ENCODE assay signal across 8 cellular contexts in genomic region chr2:96760986-96761832, GRCh38. TPM values are rescaled to one million over a fixed set of nuclear protein-coding genes. Genes with fewer than 3 reads are reported as not detected.
DNase-seq lines count a peak whose midpoint lies in the region; ATAC-seq and TF ChIP-seq lines count a peak whose summit lies in the region.

No MANE protein-coding gene starts in this region.

- intact Hi-C loops in PC-9 (cut with micrococcal nuclease; ENCODE audit: unreplicated experiment) = loop anchor here (1.0 to 10.0 kb wide), 3 partner anchors 21 to 426 kb away; partner anchors contain the start of genes KANSL3, LMAN2L and NCAPH
- intact Hi-C loops in upper lobe of right lung (cut with DNase I) = no loop called here

- peak overlapping the region; percentile 94 for H2AFZ ChIP-seq in PC-9

- H4K8ac ChIP-seq in mesendoderm (ENCODE audit: low read depth, low read length) = no peak overlapping the region

- no peaks in the 10 kb centered on the region for H3K9me2 ChIP-seq in PC-9 (ENCODE audit: insufficient read depth)

- H3K36me3 ChIP-seq in HEK293 (ENCODE audit: control insufficient read depth in 2 of 2, insufficient read depth in 1 of 2, low read length in 2 of 2) (no peaks in the 10 kb centered on the region; a peak in 1 of 3 replicates), PC-9 (ENCODE audit: low read depth) (no peaks in the 10 kb centered on the region), mesendoderm (ENCODE audit: control insufficient read depth, insufficient read depth, low read length) (no peaks in the 10 kb centered on the region), upper lobe of right lung (no peaks in the 10 kb centered on the region)

- WGBS in mesendoderm (ENCODE audit: extremely low coverage, insufficient coverage, low lambda C conversion rate) = no CpG with 5 or more reads among the region's 59 CpGs

- no peak overlapping the region for H3K23ac ChIP-seq in mesendoderm (ENCODE audit: low read length)

- H3K56ac ChIP-seq in mesendoderm (ENCODE audit: low read length) = peak overlapping the region; percentile 87

- no peaks in the 10 kb centered on the region for H3K9me3 ChIP-seq in HEK293 (ENCODE audit: control insufficient read depth, insufficient read depth, low read depth, low read length)
- no peaks in the 10 kb centered on the region for H3K9me3 ChIP-seq in PC-9 (ENCODE audit: insufficient read depth, low read depth)
- no peaks in the 10 kb centered on the region for H3K9me3 ChIP-seq in upper lobe of right lung

- H3K4me3 ChIP-seq in HEK293 (ENCODE audit: low read depth, low read length) (peak overlapping the region; percentile 73), PC-9 (peak overlapping the region; percentile 87), choroid plexus epithelial cell (ENCODE audit: low read depth, low read length) (peak overlapping the region; percentile 75), mesendoderm (ENCODE audit: low read length) (peak overlapping the region; percentile 56), upper lobe of right lung (peak overlapping the region; percentile 76)

- H2BK15ac ChIP-seq in mesendoderm (replicated peaks; ENCODE audit: low read depth) = no peak overlapping the region

- TF ChIP-seq CTCF in HEK293 (tag by site-specific recombination; IDR thresholded peaks at IDR 0.05) = peak; percentile 67
- TF ChIP-seq CTCF in PC-9 (conservative IDR thresholded peaks at IDR 0.05) = peak; percentile 68
- TF ChIP-seq CTCF in choroid plexus epithelial cell (conservative IDR thresholded peaks at IDR 0.05; ENCODE audit: low read depth, low read length) = peak; percentile 16
- peak; percentile 44 for TF ChIP-seq CTCF in upper lobe of right lung (IDR thresholded peaks at IDR 0.05)

- peaks cover 11% of the 10 kb centered on the region for H3K79me1 ChIP-seq in mesendoderm (ENCODE audit: low read length)

- H3K4ac ChIP-seq in mesendoderm (ENCODE audit: low read depth, low read length) = no peak overlapping the region

- DNase-seq in NCI-H345 (lab: John Stamatoyannopoulos, UW) = peak; percentile 56
- DNase-seq in NCI-H345 treated with DMSO at 0.1 percent for 48 hours (lab: John Stamatoyannopoulos, UW; ENCODE audit: unreplicated experiment) = no peak
- DNase-seq in PC-9 = peak in 1 of 2 experiments; percentile 49
- DNase-seq in choroid plexus epithelial cell (ENCODE audit: low read depth) = no peak
- DNase-seq in mesendoderm = peak; percentile 26
- DNase-seq in upper lobe of right lung = peak; percentile 77
- no peak for DNase-seq in activated effector memory CD4-positive, alpha-beta T cell treated with anti-CD3 and anti-CD28 coated beads, Interleukin-2, amount 50 U/mL, for 16 hours

- H2BK120ac ChIP-seq in mesendoderm (ENCODE audit: low read depth, low read length) = no peak overlapping the region

- CTCF ChIA-PET in HEK293 (lab: Yijun Ruan, JAX) = interaction anchor here (0.6 to 6.8 kb wide), 14 partner anchors 9 to 419 kb away, joined by 3 to 48 read pairs (median 3); no protein-coding TSS in a partner anchor
- CTCF ChIA-PET in PC-9 (lab: Charles Lee) = interaction anchor here (1.2 kb wide), 2 partner anchors 13 to 144 kb away, joined by 4 to 5 read pairs; no protein-coding TSS in a partner anchor

- H3K9ac ChIP-seq in mesendoderm (ENCODE audit: low read length) = peak overlapping the region; percentile 69

- no TSS peak for BruUV-seq in PC-9 (replicated peaks; lab: Mats Ljungman, UMichigan)

- H3K4me1 ChIP-seq in HEK293 (ENCODE audit: control insufficient read depth, insufficient read depth, low read length) = peaks cover 14% of the 10 kb centered on the region
- H3K4me1 ChIP-seq in PC-9 (replicated peaks; ENCODE audit: insufficient read depth) = peaks cover 49% of the 10 kb centered on the region
- peaks cover 18% of the 10 kb centered on the region for H3K4me1 ChIP-seq in mesendoderm (ENCODE audit: control insufficient read depth, low read depth, low read length)
- peaks cover 42% of the 10 kb centered on the region for H3K4me1 ChIP-seq in upper lobe of right lung

- H3K27ac ChIP-seq in HEK293 (ENCODE audit: extremely low read depth, low read depth, low read length) (peak overlapping the region; percentile 75), PC-9 (no peak overlapping the region; the same call in 1 of the 2 replicates), mesendoderm (ENCODE audit: low read depth, low read length) (no peak overlapping the region), upper lobe of right lung (peak overlapping the region; percentile 77)

- H3K27me3 ChIP-seq in PC-9 (ENCODE audit: insufficient read depth, low read depth) (no peaks in the 10 kb centered on the region), mesendoderm (ENCODE audit: insufficient read depth, low read length, poor library complexity) (no peaks in the 10 kb centered on the region), upper lobe of right lung (no peaks in the 10 kb centered on the region)

- H2BK5ac ChIP-seq in mesendoderm (ENCODE audit: low read length) = no peak overlapping the region

- H3K79me2 ChIP-seq in PC-9 (ENCODE audit: low read depth) (peaks cover 53% of the 10 kb centered on the region), mesendoderm (ENCODE audit: control insufficient read depth, insufficient read depth, low read length) (no peaks in the 10 kb centered on the region)

- peak; percentile 23 for ATAC-seq in upper lobe of right lung

- H3K18ac ChIP-seq in mesendoderm (ENCODE audit: low read length) = no peak overlapping the region

- POLR2A ChIA-PET in HEK293 (lab: Yijun Ruan, JAX) = interaction anchor here (0.8 to 2.0 kb wide), 11 partner anchors 20 to 204 kb away, joined by 3 to 6 read pairs (median 3); partner anchors contain the start of genes ANKRD39, CNNM3 and KANSL3
- POLR2A ChIA-PET in PC-9 (lab: Charles Lee; ENCODE audit: unreplicated experiment) = interaction anchor here (0.5 to 1.0 kb wide), 5 partner anchors 33 to 671 kb away, joined by 3 to 14 read pairs (median 5); partner anchors contain the start of gene KANSL3

- peaks cover 48% of the 10 kb centered on the region for H3F3A ChIP-seq in PC-9 (ENCODE audit: insufficient read depth, low read depth)

- H4K5ac ChIP-seq in mesendoderm (ENCODE audit: low read length) = no peak overlapping the region

- H4K20me1 ChIP-seq in PC-9 (ENCODE audit: insufficient read depth) = no peaks in the 10 kb centered on the region

- H3K4me2 ChIP-seq in PC-9 = peak overlapping the region; percentile 94
- peak overlapping the region; percentile 88 for H3K4me2 ChIP-seq in mesendoderm (ENCODE audit: low read length)

- peak overlapping the region; percentile 20 for H2AK5ac ChIP-seq in mesendoderm (ENCODE audit: low read length)

TF ChIP-seq in HEK293, 187 proteins besides CTCF, POLR2A, EP300 and RAD21 (continues in another document):
- TF ChIP-seq, protein P1, sequence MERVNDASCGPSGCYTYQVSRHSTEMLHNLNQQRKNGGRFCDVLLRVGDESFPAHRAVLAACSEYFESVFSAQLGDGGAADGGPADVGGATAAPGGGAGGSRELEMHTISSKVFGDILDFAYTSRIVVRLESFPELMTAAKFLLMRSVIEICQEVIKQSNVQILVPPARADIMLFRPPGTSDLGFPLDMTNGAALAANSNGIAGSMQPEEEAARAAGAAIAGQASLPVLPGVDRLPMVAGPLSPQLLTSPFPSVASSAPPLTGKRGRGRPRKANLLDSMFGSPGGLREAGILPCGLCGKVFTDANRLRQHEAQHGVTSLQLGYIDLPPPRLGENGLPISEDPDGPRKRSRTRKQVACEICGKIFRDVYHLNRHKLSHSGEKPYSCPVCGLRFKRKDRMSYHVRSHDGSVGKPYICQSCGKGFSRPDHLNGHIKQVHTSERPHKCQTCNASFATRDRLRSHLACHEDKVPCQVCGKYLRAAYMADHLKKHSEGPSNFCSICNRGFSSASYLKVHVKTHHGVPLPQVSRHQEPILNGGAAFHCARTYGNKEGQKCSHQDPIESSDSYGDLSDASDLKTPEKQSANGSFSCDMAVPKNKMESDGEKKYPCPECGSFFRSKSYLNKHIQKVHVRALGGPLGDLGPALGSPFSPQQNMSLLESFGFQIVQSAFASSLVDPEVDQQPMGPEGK (tag by site-specific recombination; IDR thresholded peaks at IDR 0.05) = peak; percentile 87
- TF ChIP-seq ZNF394 (tag by site-specific recombination; IDR thresholded peaks at IDR 0.05; ENCODE audit: borderline replicate concordance) = 0 out of 2 replicates have a peak, but pooled peaks have one; percentile 14
- no peak for TF ChIP-seq SCRT1 (tag by site-specific recombination; IDR thresholded peaks at IDR 0.05; ENCODE audit: borderline replicate concordance)
- TF ChIP-seq ZNF121 (tag by site-specific recombination; IDR thresholded peaks at IDR 0.05) = no peak
- no peak for TF ChIP-seq HOXA7 (CRISPR knock-in tag; IDR thresholded peaks at IDR 0.05; ENCODE audit: borderline replicate concordance)
- no peak for TF ChIP-seq ZNF777 (tag by site-specific recombination; IDR thresholded peaks at IDR 0.05; ENCODE audit: borderline replicate concordance)
- peak; percentile 84; the same call in 1 of the 2 replicates for TF ChIP-seq ZNF10 (tag by site-specific recombination; IDR thresholded peaks at IDR 0.05)
- no peak for TF ChIP-seq ZBTB21 (tag by site-specific recombination; IDR thresholded peaks at IDR 0.05)
- TF ChIP-seq ZNF645 (tag by site-specific recombination; IDR thresholded peaks at IDR 0.05) = no peak
- no peak for TF ChIP-seq ZNF292 (tag by site-specific recombination; IDR thresholded peaks at IDR 0.05; ENCODE audit: borderline replicate concordance, low read depth)
- no peak for TF ChIP-seq RBAK (tag by site-specific recombination; IDR thresholded peaks at IDR 0.05)
- TF ChIP-seq SALL2 (tag by site-specific recombination; IDR thresholded peaks at IDR 0.05; ENCODE audit: borderline replicate concordance) = no peak

RNA-seq across cellular contexts. Expression of gene CNNM4, which starts 0.5 kb away (rescaled TPM):
- total RNA-seq in PC-9 (2021) = 28.2 and 31.4 TPM in 2 replicates
- polyA plus RNA-seq in mesendoderm (2013, experiment 1 of 2) = 8.3 TPM
- 7.8 TPM for polyA plus RNA-seq in mesendoderm (2013, experiment 2 of 2)
- total RNA-seq in upper lobe of right lung = 15.0 TPM

RNA-seq across cellular contexts. Expression of gene LMAN2L, which starts 21.3 kb away (rescaled TPM):
- total RNA-seq in PC-9 (2021) (13.2 and 15.6 TPM in 2 replicates), upper lobe of right lung (16.5 TPM)
- polyA plus RNA-seq in mesendoderm (2013, experiment 1 of 2) = 12.4 TPM
- 12.0 TPM for polyA plus RNA-seq in mesendoderm (2013, experiment 2 of 2)

RNA-seq across cellular contexts. Expression of gene CNNM3, which starts 54.9 kb away (rescaled TPM):
- total RNA-seq in PC-9 (2021) (28.7 and 28.8 TPM in 2 replicates), upper lobe of right lung (34.1 TPM)
- polyA plus RNA-seq in mesendoderm (2013, experiment 1 of 2) = 10.9 TPM
- 10.7 TPM for polyA plus RNA-seq in mesendoderm (2013, experiment 2 of 2)

Comparison
In these comparisons a context has a peak if more than half of its experiments do, and no peak if none do; other contexts are left out.
1. DNase-seq: peak in NCI-H345 (single experiment), mesendoderm (single experiment) and upper lobe of right lung (single experiment); none in NCI-H345 treated with DMSO at 0.1 percent for 48 hours (single experiment), choroid plexus epithelial cell (single experiment) and activated effector memory CD4-positive, alpha-beta T cell treated with anti-CD3 and anti-CD28 coated beads, Interleukin-2, amount 50 U/mL, for 16 hours (single experiment).
2. H3K27ac ChIP-seq: peak in HEK293 (single experiment) and upper lobe of right lung (single experiment); none in PC-9 (single experiment) and mesendoderm (single experiment).
3. CTCF ChIP-seq: peak in every context shown above with its lines; median percentile 68 in PC-9; 67 in HEK293; 44 in upper lobe of right lung; 16 in choroid plexus epithelial cell.
4. Peak in every context shown above with its lines, with median percentiles within 50 percentile points of each other: H3K4me3 ChIP-seq.